Comparison of ENCODE assay signal across 8 cellular contexts in genomic region chr2:9003366-9003615, GRCh38. TPM values are rescaled to one million over a fixed set of nuclear protein-coding genes. Genes with fewer than 3 reads are reported as not detected.
DNase-seq lines count a peak whose midpoint lies in the region; ATAC-seq and TF ChIP-seq lines count a peak whose summit lies in the region.

No MANE protein-coding gene starts in this region.

- intact Hi-C loops in ovary (cut with DNase I), result no loop called here

- no peak for TF ChIP-seq EP300 in ovary (IDR thresholded peaks at IDR 0.05)

- no peak for ATAC-seq in GM18868 (IDR thresholded peaks at IDR 0.05; ENCODE audit: unreplicated experiment)

- H3K27ac ChIP-seq in esophagus (ENCODE audit: low read depth in 2 of 2, low read length in 1 of 2), result peak overlapping the region; percentile 90 to 97
- peak overlapping the region; percentile 3 to 86 for H3K27ac ChIP-seq in ovary

- H3K4me1 ChIP-seq in BE2C (peaks cover 14% of the 10 kb centered on the region), NT2/D1 (ENCODE audit: insufficient read depth, insufficient read length) (no peaks in the 10 kb centered on the region), esophagus (ENCODE audit: control insufficient read depth in 2 of 2, insufficient read depth in 2 of 2, low read length in 1 of 2) (peaks cover 0 to 2% of the 10 kb centered on the region in 2 donors), ovary (ENCODE audit: insufficient read depth) (peaks cover 3% of the 10 kb centered on the region)

- H3K4me3 ChIP-seq in BE2C (ENCODE audit: low read depth, low read length) (peak overlapping the region; percentile 71), NT2/D1 (ENCODE audit: insufficient read length, low read depth) (peak overlapping the region; percentile 64), esophagus (ENCODE audit: low read depth in 1 of 2, low read length in 2 of 2) (peak overlapping the region; percentile 74 to 80), ovary (peak overlapping the region; percentile 47)

- no peak for TF ChIP-seq POLR2A in ovary (IDR thresholded peaks at IDR 0.05)

- H3K27me3 ChIP-seq in BE2C (no peaks in the 10 kb centered on the region), NT2/D1 (ENCODE audit: insufficient read depth, insufficient read length) (peaks cover 4% of the 10 kb centered on the region), esophagus (ENCODE audit: control insufficient read depth in 1 of 2, insufficient read depth in 2 of 2, low read length in 2 of 2) (no peaks in the 10 kb centered on the region), ovary (no peaks in the 10 kb centered on the region)

- no peak for DNase-seq in BE2C
- DNase-seq in NT2/D1 (ENCODE audit: low read depth, low spot score), result no peak
- no peak for DNase-seq in ovary
- no peak for DNase-seq in NCI-H1105 treated with DMSO at 0.1 percent for 48 hours (lab: John Stamatoyannopoulos, UW)
- DNase-seq in SW 1271 (lab: John Stamatoyannopoulos, UW), result no peak
- no peak for DNase-seq in KG1 (lab: John Stamatoyannopoulos, UW)

- TF ChIP-seq CTCF in BE2C (IDR thresholded peaks at IDR 0.05; ENCODE audit: low read depth, low read length) (no peak), ovary (IDR thresholded peaks at IDR 0.05) (no peak)

- H3K9ac ChIP-seq in NT2/D1 (ENCODE audit: insufficient read length, low read depth), result peak overlapping the region; percentile 82

- 0 to 1% methylated on average over 21 to 25 of the region's 25 CpGs for WGBS in esophagus, 2 donors
- 0 to 2% (median 1%) methylated on average over 11 to 25 of the region's 25 CpGs for WGBS in ovary, 3 donors

- no peaks in the 10 kb centered on the region; the same call in 1 of the 2 replicates for H3K36me3 ChIP-seq in BE2C
- no peaks in the 10 kb centered on the region for H3K36me3 ChIP-seq in NT2/D1 (ENCODE audit: insufficient read depth, insufficient read length, low read length)
- no peaks in the 10 kb centered on the region for H3K36me3 ChIP-seq in esophagus (ENCODE audit: control insufficient read depth in 2 of 2, insufficient read depth in 2 of 2, low read length in 1 of 2)
- H3K36me3 ChIP-seq in ovary, result no peaks in the 10 kb centered on the region

- no peaks in the 10 kb centered on the region for H3K9me3 ChIP-seq in BE2C
- no peaks in the 10 kb centered on the region for H3K9me3 ChIP-seq in NT2/D1 (ENCODE audit: insufficient read depth, low read length)
- H3K9me3 ChIP-seq in esophagus (ENCODE audit: control insufficient read depth in 2 of 2, insufficient read depth in 1 of 2, low read depth in 1 of 2, low read length in 1 of 2), result no peaks in the 10 kb centered on the region
- H3K9me3 ChIP-seq in ovary, result no peaks in the 10 kb centered on the region

RNA-seq across cellular contexts. Expression of gene MBOAT2, which starts 0.2 kb away (rescaled TPM):
- 14.1 TPM for polyA plus RNA-seq in BE2C (2012; ENCODE audit: insufficient read depth, insufficient read length, low read depth)
- polyA plus RNA-seq in esophagus (10 to 100 TPM; 34.3 to 41.8 TPM), ovary (10 to 100 TPM in 1 of 2 donors, 1 to 10 TPM in 1; 9.0 to 18.6 TPM)
- total RNA-seq in ovary, result 10 to 100 TPM in 6 of 7 donors, 1 to 10 TPM in 1; 8.4 to 51.0 (median 27.4) TPM
